In the genomic region with DNA sequence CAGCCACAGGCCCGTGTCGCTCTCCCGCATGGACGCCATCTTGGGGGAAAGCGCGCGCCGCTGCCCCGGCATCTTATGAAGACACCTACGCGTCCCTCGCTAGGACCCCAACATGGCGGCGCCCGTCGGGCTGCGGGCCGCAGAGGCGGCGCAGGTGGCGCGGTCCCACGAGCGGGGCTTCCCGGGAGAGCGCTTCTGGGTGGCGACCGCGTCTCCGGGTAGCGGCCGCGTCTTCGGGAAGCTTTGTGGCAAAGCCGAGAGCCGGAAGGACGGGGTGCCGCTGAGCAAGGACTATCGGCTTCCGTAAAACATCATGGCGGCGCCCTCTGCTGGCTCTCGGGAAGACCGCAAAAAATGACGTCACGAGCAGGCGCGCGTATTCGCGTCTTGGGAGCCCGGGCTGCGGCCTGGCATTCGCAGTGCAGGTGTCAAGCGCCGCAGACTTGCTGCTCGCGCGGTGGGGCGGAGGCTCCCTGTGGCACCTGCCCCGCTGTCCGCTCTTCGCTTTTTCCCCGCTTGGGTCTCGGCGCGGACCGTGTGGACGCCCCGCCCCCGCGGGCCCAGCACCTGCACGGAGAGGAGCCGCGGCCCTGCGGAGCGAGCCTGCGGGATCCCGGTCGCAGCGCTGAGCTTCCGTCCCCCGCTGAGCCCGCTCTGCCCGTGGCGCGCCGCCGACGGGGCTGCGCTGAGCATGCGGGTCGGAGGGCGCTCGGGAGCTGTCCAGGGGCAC, we compare ENCODE assay signal across 1 cellular context.
TF ChIP-seq lines count a peak whose summit lies in the region.

A gene (minus strand): TSS at position 54 of the 730 bp plus-strand sequence. CDS start 15 bp downstream, at position 39.

TF ChIP-seq in HepG2, 621 proteins besides CTCF, POLR2A, EP300 and RAD21 (continued from another document and continues in another):
- TF ChIP-seq, protein P1, sequence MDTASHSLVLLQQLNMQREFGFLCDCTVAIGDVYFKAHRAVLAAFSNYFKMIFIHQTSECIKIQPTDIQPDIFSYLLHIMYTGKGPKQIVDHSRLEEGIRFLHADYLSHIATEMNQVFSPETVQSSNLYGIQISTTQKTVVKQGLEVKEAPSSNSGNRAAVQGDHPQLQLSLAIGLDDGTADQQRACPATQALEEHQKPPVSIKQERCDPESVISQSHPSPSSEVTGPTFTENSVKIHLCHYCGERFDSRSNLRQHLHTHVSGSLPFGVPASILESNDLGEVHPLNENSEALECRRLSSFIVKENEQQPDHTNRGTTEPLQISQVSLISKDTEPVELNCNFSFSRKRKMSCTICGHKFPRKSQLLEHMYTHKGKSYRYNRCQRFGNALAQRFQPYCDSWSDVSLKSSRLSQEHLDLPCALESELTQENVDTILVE (CRISPR knock-in tag; IDR thresholded peaks at IDR 0.05) = peak; percentile 80; the same call in 1 of the 2 replicates
- TF ChIP-seq ONECUT2 (CRISPR knock-in tag; IDR thresholded peaks at IDR 0.05) (0 out of 2 replicates have a peak, but pooled peaks have one; percentile 1), ZKSCAN1 (IDR thresholded peaks at IDR 0.05; ENCODE audit: low read length) (0 out of 2 replicates have a peak, but pooled peaks have one; percentile 9), ZNF225 (CRISPR knock-in tag; IDR thresholded peaks at IDR 0.05) (peak; percentile 46; the same call in 1 of the 2 replicates), ZNF883 (CRISPR knock-in tag; IDR thresholded peaks at IDR 0.05; ENCODE audit: not compliant biosample characterization) (no peak), CC2D1A (CRISPR knock-in tag; IDR thresholded peaks at IDR 0.05) (no peak), NFYC (CRISPR knock-in tag; IDR thresholded peaks at IDR 0.05) (no peak; the same call in none of the 2 replicates), ZNF260 (CRISPR knock-in tag; IDR thresholded peaks at IDR 0.05; ENCODE audit: borderline replicate concordance, low read depth) (no peak), CHCHD3 (CRISPR knock-in tag; IDR thresholded peaks at IDR 0.05) (peak; percentile 94; the same call in 1 of the 2 replicates), ELF1 (CRISPR knock-in tag; IDR thresholded peaks at IDR 0.05) (no peak), BORCS8-MEF2B (CRISPR knock-in tag; IDR thresholded peaks at IDR 0.05) (peak; percentile 71), ZNF766 (CRISPR knock-in tag; IDR thresholded peaks at IDR 0.05; ENCODE audit: borderline replicate concordance) (peak; percentile 8; the same call in 1 of the 2 replicates), SRSF9 (IDR thresholded peaks at IDR 0.05; ENCODE audit: borderline replicate concordance, insufficient read depth, low read depth, low read length, poor library complexity, severe bottlenecking) (no peak), KLF9 (CRISPR knock-in tag; IDR thresholded peaks at IDR 0.05; ENCODE audit: low read depth) (no peak; the same call in 1 of the 2 replicates), ZZZ3 (CRISPR knock-in tag; IDR thresholded peaks at IDR 0.05; ENCODE audit: borderline replicate concordance) (no peak; the same call in 1 of the 2 replicates), ZNF335 (CRISPR knock-in tag; IDR thresholded peaks at IDR 0.05) (peak; percentile 100), RARG (CRISPR knock-in tag; IDR thresholded peaks at IDR 0.05; ENCODE audit: low read depth) (no peak), U2AF2 (IDR thresholded peaks at IDR 0.05; ENCODE audit: low read depth, low read length) (peak; percentile 89; the same call in 1 of the 2 replicates), ZNF652 (CRISPR knock-in tag; IDR thresholded peaks at IDR 0.05; ENCODE audit: borderline replicate concordance, low read depth) (no peak), ZNF350 (CRISPR knock-in tag; IDR thresholded peaks at IDR 0.05; ENCODE audit: borderline replicate concordance, low read depth) (peak; percentile 87; the same call in 1 of the 2 replicates), CBX2 (IDR thresholded peaks at IDR 0.05; ENCODE audit: low read depth, low read length) (no peak), CBX2 (CRISPR knock-in tag; IDR thresholded peaks at IDR 0.05; ENCODE audit: low read depth) (no peak), SIX4 (CRISPR knock-in tag; IDR thresholded peaks at IDR 0.05) (no peak), CEBPB (IDR thresholded peaks at IDR 0.05; ENCODE audit: borderline replicate concordance, low read depth, low read length) (no peak), ZNF614 (CRISPR knock-in tag; IDR thresholded peaks at IDR 0.05; ENCODE audit: borderline replicate concordance) (peak; percentile 48; the same call in 1 of the 2 replicates), RFXAP (CRISPR knock-in tag; IDR thresholded peaks at IDR 0.05; ENCODE audit: borderline replicate concordance) (peak; percentile 13; the same call in 1 of the 2 replicates), KLF6 (CRISPR knock-in tag; IDR thresholded peaks at IDR 0.05) (no peak; the same call in 1 of the 2 replicates), NFRKB (IDR thresholded peaks at IDR 0.05) (peak; percentile 71), ZFP36L2 (CRISPR knock-in tag; IDR thresholded peaks at IDR 0.05) (peak; percentile 83; the same call in 1 of the 2 replicates), ZNF234 (CRISPR knock-in tag; conservative IDR thresholded peaks at IDR 0.05) (no peak), ZNF644 (CRISPR knock-in tag; IDR thresholded peaks at IDR 0.05; ENCODE audit: low read depth) (no peak)
- TF ChIP-seq, protein P2, sequence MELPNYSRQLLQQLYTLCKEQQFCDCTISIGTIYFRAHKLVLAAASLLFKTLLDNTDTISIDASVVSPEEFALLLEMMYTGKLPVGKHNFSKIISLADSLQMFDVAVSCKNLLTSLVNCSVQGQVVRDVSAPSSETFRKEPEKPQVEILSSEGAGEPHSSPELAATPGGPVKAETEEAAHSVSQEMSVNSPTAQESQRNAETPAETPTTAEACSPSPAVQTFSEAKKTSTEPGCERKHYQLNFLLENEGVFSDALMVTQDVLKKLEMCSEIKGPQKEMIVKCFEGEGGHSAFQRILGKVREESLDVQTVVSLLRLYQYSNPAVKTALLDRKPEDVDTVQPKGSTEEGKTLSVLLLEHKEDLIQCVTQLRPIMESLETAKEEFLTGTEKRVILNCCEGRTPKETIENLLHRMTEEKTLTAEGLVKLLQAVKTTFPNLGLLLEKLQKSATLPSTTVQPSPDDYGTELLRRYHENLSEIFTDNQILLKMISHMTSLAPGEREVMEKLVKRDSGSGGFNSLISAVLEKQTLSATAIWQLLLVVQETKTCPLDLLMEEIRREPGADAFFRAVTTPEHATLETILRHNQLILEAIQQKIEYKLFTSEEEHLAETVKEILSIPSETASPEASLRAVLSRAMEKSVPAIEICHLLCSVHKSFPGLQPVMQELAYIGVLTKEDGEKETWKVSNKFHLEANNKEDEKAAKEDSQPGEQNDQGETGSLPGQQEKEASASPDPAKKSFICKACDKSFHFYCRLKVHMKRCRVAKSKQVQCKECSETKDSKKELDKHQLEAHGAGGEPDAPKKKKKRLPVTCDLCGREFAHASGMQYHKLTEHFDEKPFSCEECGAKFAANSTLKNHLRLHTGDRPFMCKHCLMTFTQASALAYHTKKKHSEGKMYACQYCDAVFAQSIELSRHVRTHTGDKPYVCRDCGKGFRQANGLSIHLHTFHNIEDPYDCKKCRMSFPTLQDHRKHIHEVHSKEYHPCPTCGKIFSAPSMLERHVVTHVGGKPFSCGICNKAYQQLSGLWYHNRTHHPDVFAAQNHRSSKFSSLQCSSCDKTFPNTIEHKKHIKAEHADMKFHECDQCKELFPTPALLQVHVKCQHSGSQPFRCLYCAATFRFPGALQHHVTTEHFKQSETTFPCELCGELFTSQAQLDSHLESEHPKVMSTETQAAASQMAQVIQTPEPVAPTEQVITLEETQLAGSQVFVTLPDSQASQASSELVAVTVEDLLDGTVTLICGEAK (IDR thresholded peaks at IDR 0.05) = no peak
- TF ChIP-seq, protein P2 (CRISPR knock-in tag; IDR thresholded peaks at IDR 0.05) = peak; percentile 71
- TF ChIP-seq, protein P3, sequence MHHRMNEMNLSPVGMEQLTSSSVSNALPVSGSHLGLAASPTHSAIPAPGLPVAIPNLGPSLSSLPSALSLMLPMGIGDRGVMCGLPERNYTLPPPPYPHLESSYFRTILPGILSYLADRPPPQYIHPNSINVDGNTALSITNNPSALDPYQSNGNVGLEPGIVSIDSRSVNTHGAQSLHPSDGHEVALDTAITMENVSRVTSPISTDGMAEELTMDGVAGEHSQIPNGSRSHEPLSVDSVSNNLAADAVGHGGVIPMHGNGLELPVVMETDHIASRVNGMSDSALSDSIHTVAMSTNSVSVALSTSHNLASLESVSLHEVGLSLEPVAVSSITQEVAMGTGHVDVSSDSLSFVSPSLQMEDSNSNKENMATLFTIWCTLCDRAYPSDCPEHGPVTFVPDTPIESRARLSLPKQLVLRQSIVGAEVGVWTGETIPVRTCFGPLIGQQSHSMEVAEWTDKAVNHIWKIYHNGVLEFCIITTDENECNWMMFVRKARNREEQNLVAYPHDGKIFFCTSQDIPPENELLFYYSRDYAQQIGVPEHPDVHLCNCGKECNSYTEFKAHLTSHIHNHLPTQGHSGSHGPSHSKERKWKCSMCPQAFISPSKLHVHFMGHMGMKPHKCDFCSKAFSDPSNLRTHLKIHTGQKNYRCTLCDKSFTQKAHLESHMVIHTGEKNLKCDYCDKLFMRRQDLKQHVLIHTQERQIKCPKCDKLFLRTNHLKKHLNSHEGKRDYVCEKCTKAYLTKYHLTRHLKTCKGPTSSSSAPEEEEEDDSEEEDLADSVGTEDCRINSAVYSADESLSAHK (CRISPR knock-in tag; IDR thresholded peaks at IDR 0.05; ENCODE audit: borderline replicate concordance) = no peak
- TF ChIP-seq, protein P4, sequence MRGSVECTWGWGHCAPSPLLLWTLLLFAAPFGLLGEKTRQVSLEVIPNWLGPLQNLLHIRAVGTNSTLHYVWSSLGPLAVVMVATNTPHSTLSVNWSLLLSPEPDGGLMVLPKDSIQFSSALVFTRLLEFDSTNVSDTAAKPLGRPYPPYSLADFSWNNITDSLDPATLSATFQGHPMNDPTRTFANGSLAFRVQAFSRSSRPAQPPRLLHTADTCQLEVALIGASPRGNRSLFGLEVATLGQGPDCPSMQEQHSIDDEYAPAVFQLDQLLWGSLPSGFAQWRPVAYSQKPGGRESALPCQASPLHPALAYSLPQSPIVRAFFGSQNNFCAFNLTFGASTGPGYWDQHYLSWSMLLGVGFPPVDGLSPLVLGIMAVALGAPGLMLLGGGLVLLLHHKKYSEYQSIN (CRISPR knock-in tag; IDR thresholded peaks at IDR 0.05; ENCODE audit: borderline replicate concordance) = no peak
- TF ChIP-seq, protein P5, sequence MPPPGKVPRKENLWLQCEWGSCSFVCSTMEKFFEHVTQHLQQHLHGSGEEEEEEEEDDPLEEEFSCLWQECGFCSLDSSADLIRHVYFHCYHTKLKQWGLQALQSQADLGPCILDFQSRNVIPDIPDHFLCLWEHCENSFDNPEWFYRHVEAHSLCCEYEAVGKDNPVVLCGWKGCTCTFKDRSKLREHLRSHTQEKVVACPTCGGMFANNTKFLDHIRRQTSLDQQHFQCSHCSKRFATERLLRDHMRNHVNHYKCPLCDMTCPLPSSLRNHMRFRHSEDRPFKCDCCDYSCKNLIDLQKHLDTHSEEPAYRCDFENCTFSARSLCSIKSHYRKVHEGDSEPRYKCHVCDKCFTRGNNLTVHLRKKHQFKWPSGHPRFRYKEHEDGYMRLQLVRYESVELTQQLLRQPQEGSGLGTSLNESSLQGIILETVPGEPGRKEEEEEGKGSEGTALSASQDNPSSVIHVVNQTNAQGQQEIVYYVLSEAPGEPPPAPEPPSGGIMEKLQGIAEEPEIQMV (CRISPR knock-in tag; IDR thresholded peaks at IDR 0.05; ENCODE audit: low read depth) = peak; percentile 90
- TF ChIP-seq, protein P6, sequence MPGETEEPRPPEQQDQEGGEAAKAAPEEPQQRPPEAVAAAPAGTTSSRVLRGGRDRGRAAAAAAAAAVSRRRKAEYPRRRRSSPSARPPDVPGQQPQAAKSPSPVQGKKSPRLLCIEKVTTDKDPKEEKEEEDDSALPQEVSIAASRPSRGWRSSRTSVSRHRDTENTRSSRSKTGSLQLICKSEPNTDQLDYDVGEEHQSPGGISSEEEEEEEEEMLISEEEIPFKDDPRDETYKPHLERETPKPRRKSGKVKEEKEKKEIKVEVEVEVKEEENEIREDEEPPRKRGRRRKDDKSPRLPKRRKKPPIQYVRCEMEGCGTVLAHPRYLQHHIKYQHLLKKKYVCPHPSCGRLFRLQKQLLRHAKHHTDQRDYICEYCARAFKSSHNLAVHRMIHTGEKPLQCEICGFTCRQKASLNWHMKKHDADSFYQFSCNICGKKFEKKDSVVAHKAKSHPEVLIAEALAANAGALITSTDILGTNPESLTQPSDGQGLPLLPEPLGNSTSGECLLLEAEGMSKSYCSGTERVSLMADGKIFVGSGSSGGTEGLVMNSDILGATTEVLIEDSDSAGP (CRISPR knock-in tag; IDR thresholded peaks at IDR 0.05; ENCODE audit: borderline replicate concordance) = peak; percentile 88; the same call in 1 of the 2 replicates
- TF ChIP-seq, protein P7, sequence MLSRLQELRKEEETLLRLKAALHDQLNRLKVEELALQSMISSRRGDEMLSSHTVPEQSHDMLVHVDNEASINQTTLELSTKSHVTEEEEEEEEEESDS (CRISPR knock-in tag; IDR thresholded peaks at IDR 0.05; ENCODE audit: borderline replicate concordance) = 0 out of 2 replicates have a peak, but pooled peaks have one; percentile 66
